In genomic region chr1:160431571-160431970, GRCh38 we compare ENCODE assay signal across 1 cellular context.
TF ChIP-seq lines count a peak whose summit lies in the region.

No MANE protein-coding gene starts in this region.

TF ChIP-seq in GM12878, 131 proteins besides CTCF, POLR2A, EP300 and RAD21 (continued from another document):
- no peak for TF ChIP-seq CBX3 (IDR thresholded peaks at IDR 0.05; ENCODE audit: borderline replicate concordance, low read depth)
- peak; percentile 62; the same call in 1 of the 2 replicates for TF ChIP-seq NFIC (IDR thresholded peaks at IDR 0.05; ENCODE audit: low read depth, low read length)
- TF ChIP-seq LARP7 (IDR thresholded peaks at IDR 0.05) = no peak
- TF ChIP-seq SMAD1 (IDR thresholded peaks at IDR 0.05; ENCODE audit: low read depth, partially characterized antibody) = peak; percentile 47
- TF ChIP-seq RUNX3 (IDR thresholded peaks at IDR 0.05; ENCODE audit: low read length) = peak; percentile 86
- peak; percentile 39; the same call in 1 of the 2 replicates for TF ChIP-seq ATF7 (IDR thresholded peaks at IDR 0.05; ENCODE audit: low read depth)
